In genomic region chr1:25903986-25904385, GRCh38 we compare ENCODE assay signal across 9 cellular contexts. TPM values are rescaled to one million over a fixed set of nuclear protein-coding genes. Genes with fewer than 3 reads are reported as not detected.
DNase-seq lines count a peak whose midpoint lies in the region; ATAC-seq, FAIRE-seq and TF ChIP-seq lines count a peak whose summit lies in the region.
"Had no signal": no experiment of that assay in that cellular context is flagged by ENCODE, and none has a peak within 500 bp of the region (broad histone marks: within the 10 kb centered on the region; RNA-seq: fewer than 3 reads in every experiment).

No MANE protein-coding gene starts in this region.

- H3K36me3 ChIP-seq in HAP-1 (replicated peaks) = peaks cover 54% of the 10 kb centered on the region
- H3K36me3 ChIP-seq in keratinocyte (ENCODE audit: control insufficient read depth in 2 of 2, extremely low read depth in 1 of 2, insufficient read depth in 2 of 2, low read length in 2 of 2) = peaks cover 3 to 23% of the 10 kb centered on the region in 2 experiments

- no peak for TF ChIP-seq CTCF in AG04450 (IDR thresholded peaks at IDR 0.05; ENCODE audit: low read depth, low read length)
- no peak for TF ChIP-seq CTCF in activated CD8-positive, alpha-beta T cell treated with anti-CD3 and anti-CD28 coated beads for 36 hours (IDR thresholded peaks at IDR 0.05)
- no peak for TF ChIP-seq CTCF in keratinocyte (optimal IDR thresholded peaks at IDR 0.05 in 1 of 3, IDR thresholded peaks at IDR 0.05 in 1 of 3, conservative IDR thresholded peaks at IDR 0.05 in 1 of 3; ENCODE audit: extremely low read depth in 1 of 3, insufficient read depth in 2 of 3, low read length in 3 of 3)

- intact Hi-C loops in activated CD8-positive, alpha-beta T cell treated with anti-CD3 and anti-CD28 coated beads for 36 hours (cut with micrococcal nuclease) = loop anchor here (2.0 kb wide), 1 partner anchor 95 kb away; the partner anchor contains the start of gene PAFAH2
- intact Hi-C loops in left cardiac atrium (cut with DNase I) = no loop called here

- H3K27ac ChIP-seq in AG04450 (ENCODE audit: low read depth, low read length) = no peak overlapping the region
- H3K27ac ChIP-seq in keratinocyte (ENCODE audit: control insufficient read depth, insufficient read depth, low read length) = no peak overlapping the region
- H3K27ac ChIP-seq: stomach had no signal

- H3K27ac Mint-ChIP-seq in activated CD8-positive, alpha-beta T cell treated with anti-CD3 and anti-CD28 coated beads for 36 hours = no peak overlapping the region

- H3K9me1 ChIP-seq in keratinocyte (ENCODE audit: control insufficient read depth, extremely low read depth, insufficient read depth, low read length) = peaks cover 2% of the 10 kb centered on the region

- H3K4me3 ChIP-seq in AG04450 (ENCODE audit: low read depth, low read length) (peak overlapping the region; percentile 65), HAP-1 (peak overlapping the region; percentile 82), keratinocyte (ENCODE audit: control insufficient read depth in 2 of 3, extremely low read depth in 1 of 3, insufficient read depth in 2 of 3, low read depth in 1 of 3, low read length in 3 of 3) (peak overlapping the region in 1 of 3 experiments; percentile 97)

- H3K9ac ChIP-seq in keratinocyte (ENCODE audit: control insufficient read depth, extremely low read depth, insufficient read depth, low read length) = no peak overlapping the region

- no peak for FAIRE-seq in keratinocyte (lab: Jason Lieb, UNC)

- H3K9me3 ChIP-seq in AG04450 (ENCODE audit: control insufficient read depth, insufficient read depth, low read length) = no peaks in the 10 kb centered on the region
- H3K9me3 ChIP-seq in HAP-1 = no peaks in the 10 kb centered on the region
- H3K9me3 ChIP-seq in keratinocyte (ENCODE audit: control insufficient read depth, low read depth, low read length) = no peaks in the 10 kb centered on the region
- H3K9me3 ChIP-seq: stomach had no signal

- peak overlapping the region; percentile 93 for H3K4me3 Mint-ChIP-seq in activated CD8-positive, alpha-beta T cell treated with anti-CD3 and anti-CD28 coated beads for 36 hours

- peaks cover 54% of the 10 kb centered on the region for H3K36me3 Mint-ChIP-seq in activated CD8-positive, alpha-beta T cell treated with anti-CD3 and anti-CD28 coated beads for 36 hours (ENCODE audit: low read depth)

- CTCF ChIA-PET in AG04450 (lab: Charles Lee) = interaction anchor here (0.6 to 3.6 kb wide), 5 partner anchors 8 to 506 kb away, joined by 3 to 74 read pairs (median 5); partner anchors contain the start of gene PAFAH2
- CTCF ChIA-PET in activated CD8-positive, alpha-beta T cell treated with anti-CD3 and anti-CD28 coated beads for 36 hours (lab: Charles Lee) = interaction anchor here (1.2 to 20.0 kb wide), 7 partner anchors 8 to 126 kb away, joined by 3 to 417 read pairs (median 4); partner anchors contain the start of gene PAFAH2

- peaks cover 23% of the 10 kb centered on the region for H3K4me1 ChIP-seq in HAP-1
- peaks cover 10% of the 10 kb centered on the region for H3K4me1 ChIP-seq in keratinocyte (ENCODE audit: control insufficient read depth, extremely low read depth, insufficient read depth, low read length)

- H2AFZ ChIP-seq in keratinocyte (ENCODE audit: control insufficient read depth, low read length) = no peak overlapping the region

- in situ Hi-C loops in HAP-1 (cut with MboI; ENCODE audit: low sequenced_read_pairs) = no loop called here

- POLR2A ChIA-PET in AG04450 (lab: Yijun Ruan, JAX) = interaction anchor here (1.1 to 3.5 kb wide), 4 partner anchors 8 to 116 kb away, joined by 3 to 16 read pairs (median 10); partner anchors contain the start of gene PAFAH2
- POLR2A ChIA-PET in activated CD8-positive, alpha-beta T cell treated with anti-CD3 and anti-CD28 coated beads for 36 hours (lab: Charles Lee) = interaction anchor here (0.7 to 15.7 kb wide), 7 partner anchors 8 to 94 kb away, joined by 3 to 160 read pairs (median 13); partner anchors contain the start of genes PAFAH2 and PAQR7

- no peaks in the 10 kb centered on the region for H4K20me1 ChIP-seq in keratinocyte (ENCODE audit: control insufficient read depth, extremely low read depth, insufficient read depth, low read length)

- no peaks in the 10 kb centered on the region for H3K9me3 Mint-ChIP-seq in activated CD8-positive, alpha-beta T cell treated with anti-CD3 and anti-CD28 coated beads for 36 hours

- DNase-seq in AG04450 (ENCODE audit: low read depth, low spot score) (no peak), HAP-1 (ENCODE audit: low spot score in 2 of 2) (no peak), keratinocyte (ENCODE audit: low read depth, low spot score) (no peak), NOMO-1 (lab: John Stamatoyannopoulos, UW; ENCODE audit: unreplicated experiment in 2 of 2) (no peak), left cardiac atrium (no peak)
- DNase-seq in activated CD8-positive, alpha-beta T cell treated with anti-CD3 and anti-CD28 coated beads for 36 hours = no peak
- DNase-seq: stomach had no signal

- peak overlapping the region; percentile 93 for H3K4me2 ChIP-seq in keratinocyte (ENCODE audit: control insufficient read depth, extremely low read depth, insufficient read depth, low read depth, low read length)

- H3K4me1 Mint-ChIP-seq in activated CD8-positive, alpha-beta T cell treated with anti-CD3 and anti-CD28 coated beads for 36 hours (ENCODE audit: low read depth) = peaks cover 33% of the 10 kb centered on the region

- dilution Hi-C loops in keratinocyte (cut with MboI; ENCODE audit: extremely low pct_ligation_motif_present, low sequenced_read_pairs) = no loop called here

- peaks cover 24% of the 10 kb centered on the region for H3K79me2 ChIP-seq in keratinocyte (ENCODE audit: control insufficient read depth, insufficient read depth, low read length)

- H3K27me3 ChIP-seq in AG04450 (ENCODE audit: control insufficient read depth, insufficient read depth, low read length) = no peaks in the 10 kb centered on the region
- no peaks in the 10 kb centered on the region for H3K27me3 ChIP-seq in HAP-1 (ENCODE audit: low read depth)
- H3K27me3 ChIP-seq in keratinocyte (ENCODE audit: control insufficient read depth, extremely low read depth, insufficient read depth, low read length) = no peaks in the 10 kb centered on the region
- H3K27me3 ChIP-seq: stomach had no signal

- H3K27me3 Mint-ChIP-seq in activated CD8-positive, alpha-beta T cell treated with anti-CD3 and anti-CD28 coated beads for 36 hours = no peaks in the 10 kb centered on the region

- no peak for ATAC-seq in activated CD8-positive, alpha-beta T cell treated with anti-CD3 and anti-CD28 coated beads for 36 hours
- ATAC-seq in GM19397 (IDR thresholded peaks at IDR 0.05; ENCODE audit: unreplicated experiment) (no peak), GM19467 (IDR thresholded peaks at IDR 0.05; ENCODE audit: unreplicated experiment) (no peak), left cardiac atrium (no peak)

RNA-seq across cellular contexts. Expression of gene STMN1, which starts 2.2 kb away (rescaled TPM):
- polyA plus RNA-seq in AG04450 (2011; rRNA removed) = 154 and 176 TPM in 2 replicates
- polyA minus RNA-seq in AG04450 (2011; rRNA and poly(A)+ RNA removed) = 24.8 and 35.5 TPM in 2 replicates
- 100 to 1,000 TPM; 487 to 493 TPM for total RNA-seq in activated CD8-positive, alpha-beta T cell treated with anti-CD3 and anti-CD28 coated beads for 36 hours
- 16.2 to 96.9 TPM (median 82.8 TPM) in 3 replicates for polyA plus RNA-seq in keratinocyte
- polyA plus RNA-seq in keratinocyte (2011; ENCODE audit: low read depth) = 144 TPM
- polyA plus RNA-seq in keratinocyte (2011; cell fraction: cytosol; rRNA removed) = 43.2 and 53.5 TPM in 2 replicates
- polyA plus RNA-seq in keratinocyte (2011; cell fraction: nucleus; rRNA removed) = 28.5 and 36.8 TPM in 2 replicates
- polyA plus RNA-seq in keratinocyte (2012; ENCODE audit: low replicate concordance) = 47.4 and 128 TPM in 2 replicates
- polyA minus RNA-seq in keratinocyte = 2.3 to 17.5 TPM (median 10.3 TPM) in 3 replicates
- 8.4 TPM for polyA minus RNA-seq in keratinocyte (2011; cell fraction: cytosol; rRNA and poly(A)+ RNA removed)
- 2.7 and 6.4 TPM in 2 replicates for polyA minus RNA-seq in keratinocyte (2011; cell fraction: nucleus; rRNA and poly(A)+ RNA removed)
- total RNA-seq in left cardiac atrium = 10 to 100 TPM; 13.9 to 27.4 TPM

RNA-seq across cellular contexts. Expression of gene PAQR7, which starts 28.5 kb away (rescaled TPM):
- polyA plus RNA-seq in AG04450 (2011; rRNA removed) (10.7 and 11.9 TPM in 2 replicates), keratinocyte (14.5 to 32.1 TPM (median 21.7 TPM) in 3 replicates)
- polyA minus RNA-seq in AG04450 (2011; rRNA and poly(A)+ RNA removed) = 34.0 and 41.4 TPM in 2 replicates
- total RNA-seq in activated CD8-positive, alpha-beta T cell treated with anti-CD3 and anti-CD28 coated beads for 36 hours = 1 to 10 TPM; 6.8 to 8.0 TPM
- 7.0 TPM for polyA plus RNA-seq in keratinocyte (2011; ENCODE audit: low read depth)
- polyA plus RNA-seq in keratinocyte (2011; cell fraction: cytosol; rRNA removed) = 12.6 and 17.1 TPM in 2 replicates
- polyA plus RNA-seq in keratinocyte (2011; cell fraction: nucleus; rRNA removed) = 40.5 and 47.9 TPM in 2 replicates
- 19.1 and 34.6 TPM in 2 replicates for polyA plus RNA-seq in keratinocyte (2012; ENCODE audit: low replicate concordance)
- polyA minus RNA-seq in keratinocyte = 29.5 to 61.0 TPM (median 33.6 TPM) in 3 replicates
- polyA minus RNA-seq in keratinocyte (2011; cell fraction: cytosol; rRNA and poly(A)+ RNA removed) = 31.5 TPM
- 29.3 and 35.2 TPM in 2 replicates for polyA minus RNA-seq in keratinocyte (2011; cell fraction: nucleus; rRNA and poly(A)+ RNA removed)
- 1 to 10 TPM; 3.2 to 3.3 TPM for total RNA-seq in left cardiac atrium

RNA-seq across cellular contexts. Expression of gene AUNIP, which starts 44.7 kb away (rescaled TPM):
- polyA plus RNA-seq in AG04450 (2011; rRNA removed) (0.97 and 1.1 TPM in 2 replicates), keratinocyte (6.2 to 9.3 TPM (median 8.0 TPM) in 3 replicates)
- polyA minus RNA-seq in AG04450 (2011; rRNA and poly(A)+ RNA removed) = 0.56 and 1.5 TPM in 2 replicates
- 10 to 100 TPM in 1 of 2 experiments, 1 to 10 TPM in 1; 8.8 to 10.3 TPM for total RNA-seq in activated CD8-positive, alpha-beta T cell treated with anti-CD3 and anti-CD28 coated beads for 36 hours
- 0.32 TPM for polyA plus RNA-seq in keratinocyte (2011; ENCODE audit: low read depth)
- 4.4 and 8.9 TPM in 2 replicates for polyA plus RNA-seq in keratinocyte (2011; cell fraction: cytosol; rRNA removed)
- polyA plus RNA-seq in keratinocyte (2011; cell fraction: nucleus; rRNA removed) = 5.5 and 6.3 TPM in 2 replicates
- polyA plus RNA-seq in keratinocyte (2012; ENCODE audit: low replicate concordance) = 1.4 and 5.6 TPM in 2 replicates
- polyA minus RNA-seq in keratinocyte = 3.1 to 9.8 TPM (median 5.5 TPM) in 3 replicates
- polyA minus RNA-seq in keratinocyte (2011; cell fraction: cytosol; rRNA and poly(A)+ RNA removed) = 4.2 TPM
- polyA minus RNA-seq in keratinocyte (2011; cell fraction: nucleus; rRNA and poly(A)+ RNA removed) = 2.6 and 3.2 TPM in 2 replicates
- total RNA-seq in left cardiac atrium = under 1 TPM in 1 of 2 donors, not detected in 1; 0.53 TPM

Comparison
In these comparisons a context has a peak if more than half of its experiments do, and no peak if none do; other contexts are left out.
1. RNA of gene STMN1, which starts 2.2 kb away (total RNA-seq): 487 to 493 TPM in activated CD8-positive, alpha-beta T cell treated with anti-CD3 and anti-CD28 coated beads for 36 hours; 13.9 to 27.4 TPM in left cardiac atrium; every median in the first group is over 10 times any median in the second.
2. RNA of gene AUNIP, which starts 44.7 kb away (total RNA-seq): 8.8 to 10.3 TPM in activated CD8-positive, alpha-beta T cell treated with anti-CD3 and anti-CD28 coated beads for 36 hours; 0.53 TPM in left cardiac atrium; every median in the first group is over 4 times any median in the second.